10 cellular contexts compared by ENCODE assay signal in genomic region chr5:163269624-163270023, GRCh38.
DNase-seq lines count a peak whose midpoint lies in the region; ATAC-seq and TF ChIP-seq lines count a peak whose summit lies in the region.
"Had no signal": no experiment of that assay in that cellular context is flagged by ENCODE, and none has a peak within 500 bp of the region (broad histone marks: within the 10 kb centered on the region; RNA-seq: fewer than 3 reads in every experiment).

No MANE protein-coding gene starts in this region.

- H3K27ac Mint-ChIP-seq in progenitor cell of endocrine pancreas: no peak overlapping the region
- H3K27ac Mint-ChIP-seq: activated naive CD4-positive, alpha-beta T cell treated with anti-CD3 and anti-CD28 coated beads for 36 hours had no signal

- H3K9me3 Mint-ChIP-seq in progenitor cell of endocrine pancreas (ENCODE audit: low read depth): peaks cover 10% of the 10 kb centered on the region
- H3K9me3 Mint-ChIP-seq: activated naive CD4-positive, alpha-beta T cell treated with anti-CD3 and anti-CD28 coated beads for 36 hours had no signal

- H3K9me3 ChIP-seq in heart right ventricle: peaks cover 0 to 12% (median 0%) of the 10 kb centered on the region in 11 donors

- H3K4me3 Mint-ChIP-seq in progenitor cell of endocrine pancreas (ENCODE audit: low read depth): no peak overlapping the region
- H3K4me3 Mint-ChIP-seq: activated naive CD4-positive, alpha-beta T cell treated with anti-CD3 and anti-CD28 coated beads for 36 hours had no signal

- TF ChIP-seq CTCF in GM12875 (IDR thresholded peaks at IDR 0.05; ENCODE audit: borderline replicate concordance, insufficient read depth, low read depth, low read length) (0 out of 2 replicates have a peak, but pooled peaks have one; percentile 20), astrocyte of the spinal cord (IDR thresholded peaks at IDR 0.05; ENCODE audit: low read depth, low read length) (peak; percentile 18), progenitor cell of endocrine pancreas (IDR thresholded peaks at IDR 0.05; ENCODE audit: unreplicated experiment) (peak; percentile 57), heart right ventricle (IDR thresholded peaks at IDR 0.05) (no peak)

- in situ Hi-C loops in astrocyte of the spinal cord (cut with HindIII; ENCODE audit: low sequenced_read_pairs): no loop called here

- H3K4me3 ChIP-seq in GM12875 (ENCODE audit: low read depth, low read length) (no peak overlapping the region), astrocyte of the spinal cord (ENCODE audit: low read depth, low read length) (no peak overlapping the region), heart right ventricle (no peak overlapping the region)
- H3K4me3 ChIP-seq: stomach had no signal

- H3K27me3 ChIP-seq in heart right ventricle: no peaks in the 10 kb centered on the region
- H3K27me3 ChIP-seq: stomach had no signal

- peak; percentile 16 for DNase-seq in NCI-H1092 treated with DMSO at 0.1 percent for 48 hours (lab: John Stamatoyannopoulos, UW)
- DNase-seq in astrocyte of the spinal cord (ENCODE audit: low read depth, low spot score): peak; percentile 44
- DNase-seq in progenitor cell of endocrine pancreas (ENCODE audit: low spot score, unreplicated experiment): no peak
- DNase-seq in left ventricle myocardium superior: no peak
- no peak for DNase-seq in heart right ventricle
- DNase-seq: activated naive CD4-positive, alpha-beta T cell treated with anti-CD3 and anti-CD28 coated beads for 36 hours; GF-D8; stomach had no signal

- H3K27ac ChIP-seq in heart right ventricle: no peak overlapping the region
- H3K27ac ChIP-seq: stomach had no signal

- H3K4me1 Mint-ChIP-seq in progenitor cell of endocrine pancreas (ENCODE audit: low read depth): peaks cover 1% of the 10 kb centered on the region

- intact Hi-C loops in left ventricle myocardium superior (cut with micrococcal nuclease) (no loop called here), heart right ventricle (cut with DNase I) (no loop called here)

- no peaks in the 10 kb centered on the region for H3K36me3 Mint-ChIP-seq in progenitor cell of endocrine pancreas (ENCODE audit: insufficient read depth)

- ATAC-seq in left ventricle myocardium superior (no peak), heart right ventricle (no peak), HG03280 (IDR thresholded peaks at IDR 0.05; ENCODE audit: unreplicated experiment) (no peak)

- no peaks in the 10 kb centered on the region for H3K27me3 Mint-ChIP-seq in progenitor cell of endocrine pancreas

- no peaks in the 10 kb centered on the region for H3K36me3 ChIP-seq in heart right ventricle
- H3K36me3 ChIP-seq: stomach had no signal

- no peaks in the 10 kb centered on the region for H3K4me1 ChIP-seq in heart right ventricle
- H3K4me1 ChIP-seq: stomach had no signal

Comparison
In these comparisons a context has a peak if more than half of its experiments do, and no peak if none do; other contexts are left out.
1. CTCF ChIP-seq: peak in GM12875 (single experiment), astrocyte of the spinal cord (single experiment) and progenitor cell of endocrine pancreas (single experiment); none in heart right ventricle (0 of 9).
2. DNase-seq: peak in NCI-H1092 treated with DMSO at 0.1 percent for 48 hours (single experiment) and astrocyte of the spinal cord (single experiment); none in progenitor cell of endocrine pancreas (single experiment), left ventricle myocardium superior (single experiment) and heart right ventricle (0 of 2).